ENCODE assay signal across 22 cellular contexts in genomic region chr11:113087716-113088115, GRCh38.
"Had no signal": no experiment of that assay in that cellular context is flagged by ENCODE, and none has a peak within 500 bp of the region (broad histone marks: within the 10 kb centered on the region; RNA-seq: fewer than 3 reads in every experiment).

No MANE protein-coding gene starts in this region.

- H3K27me3 ChIP-seq: MG63 had no signal

- H3K27ac ChIP-seq: RWPE1 had no signal

- H3K9me3 ChIP-seq: MG63 had no signal

- ATAC-seq: HepG2, Panc1, PC-3, SK-N-SH treated with all-trans-retinoic acid at 6 μM for 48 hours had no signal

- H3K4me3 ChIP-seq: MG63 had no signal

- H3K36me3 ChIP-seq: MG63 had no signal

- DNase-seq: IMR-90, Karpas-422, KG1, MG63, NCI-H1092 treated with DMSO at 0.1 percent for 48 hours, NCI-H1436, NCI-H187, NCI-H2029, NCI-H2081 treated with DMSO at 0.1 percent for 48 hours, NCI-H2171, NCI-H226, NCI-H446, NCI-H510A, NCI-H524 treated with DMSO at 0.1 percent for 48 hours, NCI-H69, NCI-H774, PC-3, SHP77 had no signal
